13 cellular contexts compared by ENCODE assay signal in the genomic region with DNA sequence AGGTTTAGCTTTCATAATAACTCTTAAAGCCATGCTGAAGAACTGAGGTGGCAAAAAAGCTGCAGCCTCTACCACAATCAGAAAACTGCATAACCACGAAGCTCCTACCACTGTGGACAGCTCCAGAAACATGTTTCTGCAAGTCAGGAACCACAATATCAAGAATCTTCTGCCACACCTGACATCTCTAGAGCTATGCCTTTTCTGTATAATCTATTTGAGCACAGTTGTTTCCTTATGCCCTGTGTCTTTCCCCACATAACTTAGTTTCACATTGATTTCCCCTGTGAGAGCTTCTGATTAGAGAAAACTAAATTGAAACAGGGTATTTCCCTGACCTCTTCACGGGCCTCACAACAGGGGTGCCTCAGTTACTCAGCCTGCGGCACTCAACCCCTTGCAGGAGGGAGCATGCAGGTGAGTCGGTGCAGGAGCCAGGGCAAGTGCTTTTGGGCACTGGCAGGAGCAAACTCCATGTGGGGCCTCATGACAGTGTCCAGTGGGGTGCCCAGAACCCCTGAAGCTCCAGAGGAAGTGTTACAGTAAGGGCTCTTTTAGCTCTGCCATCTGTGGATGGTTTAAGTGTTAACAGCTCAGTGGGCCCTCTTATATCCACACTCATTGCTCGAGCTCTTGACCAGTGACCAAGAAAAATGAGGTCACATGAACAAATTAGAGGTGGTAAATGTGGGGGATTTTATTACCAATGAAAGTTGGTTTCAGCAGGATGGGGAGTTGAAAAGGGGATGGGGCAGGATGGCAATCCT.
DNase-seq lines count a peak whose midpoint lies in the region; ATAC-seq, FAIRE-seq and TF ChIP-seq lines count a peak whose summit lies in the region.
"Had no signal": no experiment of that assay in that cellular context is flagged by ENCODE, and none has a peak within 500 bp of the region (broad histone marks: within the 10 kb centered on the region; RNA-seq: fewer than 3 reads in every experiment).

No MANE protein-coding gene starts in this region.

- 58 to 74% methylated on average over 2 to 5 of the region's 5 CpGs for WGBS in transverse colon (ENCODE audit: low coverage in 1 of 2), 2 donors

- ATAC-seq in GM21786 (IDR thresholded peaks at IDR 0.05; ENCODE audit: unreplicated experiment): peak; percentile 75
- ATAC-seq in HG03354 (IDR thresholded peaks at IDR 0.05; ENCODE audit: poor library complexity, severe bottlenecking, unreplicated experiment): peak; percentile 68
- ATAC-seq in stimulated activated memory B cell treated with anti-CD40 and anti-IgM and Interleukin-4, amounts not matched to agents 10 μg/mL and 1 μg/mL and 100 μg/mL, for 72 hours: peak; percentile 36

- peak; percentile 70 for FAIRE-seq in GM19239 (lab: Jason Lieb, UNC)
- FAIRE-seq: astrocyte, D721Med, endometrium had no signal

- intact Hi-C loops in transverse colon (cut with DNase I; ENCODE audit: low total_unique reads): no loop called here

- no peaks in the 10 kb centered on the region for H3K36me3 Mint-ChIP-seq in stimulated activated memory B cell treated with anti-CD40 and anti-IgM and Interleukin-4, amounts not matched to agents 10 μg/mL and 1 μg/mL and 100 μg/mL, for 72 hours

- H3K9me3 Mint-ChIP-seq in stimulated activated memory B cell treated with anti-CD40 and anti-IgM and Interleukin-4, amounts not matched to agents 10 μg/mL and 1 μg/mL and 100 μg/mL, for 72 hours: peaks cover 3% of the 10 kb centered on the region

- H3K4me1 ChIP-seq in transverse colon: no peaks in the 10 kb centered on the region
- H3K4me1 ChIP-seq: tibial nerve had no signal

- TF ChIP-seq CTCF in transverse colon (IDR thresholded peaks at IDR 0.05): no peak

- TF ChIP-seq EP300 in transverse colon (IDR thresholded peaks at IDR 0.05; ENCODE audit: low read depth): no peak

- no peak overlapping the region for H3K4me3 Mint-ChIP-seq in stimulated activated memory B cell treated with anti-CD40 and anti-IgM and Interleukin-4, amounts not matched to agents 10 μg/mL and 1 μg/mL and 100 μg/mL, for 72 hours

- no peak for TF ChIP-seq POLR2A in transverse colon (IDR thresholded peaks at IDR 0.05)

- H3K27me3 ChIP-seq in transverse colon: no peaks in the 10 kb centered on the region
- H3K27me3 ChIP-seq: tibial nerve had no signal

- no peak overlapping the region for H3K27ac Mint-ChIP-seq in stimulated activated memory B cell treated with anti-CD40 and anti-IgM and Interleukin-4, amounts not matched to agents 10 μg/mL and 1 μg/mL and 100 μg/mL, for 72 hours

- no peak overlapping the region for H3K27ac ChIP-seq in transverse colon
- H3K27ac ChIP-seq: tibial nerve had no signal

- no peaks in the 10 kb centered on the region for H3K36me3 ChIP-seq in transverse colon
- H3K36me3 ChIP-seq: tibial nerve had no signal

- no peaks in the 10 kb centered on the region for H3K4me1 Mint-ChIP-seq in stimulated activated memory B cell treated with anti-CD40 and anti-IgM and Interleukin-4, amounts not matched to agents 10 μg/mL and 1 μg/mL and 100 μg/mL, for 72 hours

- DNase-seq in GM19239 (ENCODE audit: insufficient read length, low spot score) (no peak), transverse colon (no peak), C1 segment of cervical spinal cord (lab: John Stamatoyannopoulos, UW) (no peak), DMS 273 (lab: John Stamatoyannopoulos, UW; ENCODE audit: unreplicated experiment) (no peak)
- DNase-seq: NCI-H1417 treated with DMSO at 0.1 percent for 48 hours, NCI-H82 had no signal

- in situ Hi-C loops in transverse colon (cut with MboI; ENCODE audit: low pct_ligation_motif_present in 1 of 4, low pct_unique_long_range_greater_than_20kb in 1 of 4, low sequenced_read_pairs in 3 of 4): no loop called here

- no peak overlapping the region for H3K4me3 ChIP-seq in transverse colon
- H3K4me3 ChIP-seq: tibial nerve had no signal

- no peaks in the 10 kb centered on the region for H3K27me3 Mint-ChIP-seq in stimulated activated memory B cell treated with anti-CD40 and anti-IgM and Interleukin-4, amounts not matched to agents 10 μg/mL and 1 μg/mL and 100 μg/mL, for 72 hours

- no peaks in the 10 kb centered on the region for H3K9me3 ChIP-seq in transverse colon
- H3K9me3 ChIP-seq: tibial nerve had no signal
